ENCODE assay signal across 25 cellular contexts in the genomic region with DNA sequence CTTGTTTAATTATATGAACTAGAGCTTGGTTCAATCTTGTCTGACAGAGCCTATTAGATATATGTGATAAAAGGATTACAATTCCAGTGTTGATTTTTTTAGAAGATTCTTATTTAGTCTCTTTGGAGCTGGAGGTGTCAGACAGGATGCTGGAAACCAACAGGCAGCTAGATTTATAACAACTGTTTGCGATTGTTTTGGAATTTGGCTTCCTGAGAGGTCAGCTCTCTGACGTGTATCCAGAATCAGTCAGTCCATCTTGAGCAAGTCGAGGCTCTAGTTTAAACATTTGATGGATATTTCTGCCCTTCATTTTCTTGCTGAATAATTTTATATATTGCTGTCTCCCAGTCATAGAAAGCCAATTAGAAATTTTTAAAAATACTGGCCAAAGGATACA.
"Had no signal": no experiment of that assay in that cellular context is flagged by ENCODE, and none has a peak within 500 bp of the region (broad histone marks: within the 10 kb centered on the region; RNA-seq: fewer than 3 reads in every experiment).

No MANE protein-coding gene starts in this region.

- H3K27ac ChIP-seq: coronary artery, dorsolateral prefrontal cortex, epithelial cell of prostate, esophagus muscularis mucosa, foreskin keratinocyte, gastroesophageal sphincter, heart left ventricle, hepatocyte, left lung had no signal

- H3K36me3 Mint-ChIP-seq: immature natural killer cell; memory B cell; naive thymus-derived CD4-positive, alpha-beta T cell had no signal

- H3K27ac Mint-ChIP-seq: immature natural killer cell; memory B cell; mesothelial cell of epicardium; naive thymus-derived CD4-positive, alpha-beta T cell had no signal

- H3K4me1 ChIP-seq: esophagus muscularis mucosa, foreskin keratinocyte, gastroesophageal sphincter, heart left ventricle, left lung had no signal

- H3K27me3 Mint-ChIP-seq: memory B cell; naive thymus-derived CD4-positive, alpha-beta T cell had no signal

- H3K4me2 ChIP-seq: hepatocyte had no signal

- H3K4me3 ChIP-seq: coronary artery, dorsolateral prefrontal cortex, esophagus muscularis mucosa, gastroesophageal sphincter, heart left ventricle, hepatocyte, left lung, lung, mucosa of descending colon had no signal

- H3K27me3 ChIP-seq: dorsolateral prefrontal cortex, esophagus muscularis mucosa, foreskin keratinocyte, gastroesophageal sphincter, heart left ventricle, hepatocyte, left lung had no signal

- H3K9me3 ChIP-seq: esophagus muscularis mucosa, gastroesophageal sphincter, heart left ventricle, left lung, mucosa of descending colon had no signal

- H3K4me3 Mint-ChIP-seq: immature natural killer cell; memory B cell; mesothelial cell of epicardium; naive thymus-derived CD4-positive, alpha-beta T cell had no signal

- DNase-seq: dermis blood vessel endothelial cell; dorsolateral prefrontal cortex; effector CD4-positive, alpha-beta T cell; effector memory CD4-positive, alpha-beta T cell; foreskin keratinocyte; heart left ventricle; hypothalamus; immature natural killer cell; islet precursor cell; kidney; kidney glomerular epithelial cell; left colon; left lung; left ventricle myocardium superior; mammary epithelial cell; mucosa of descending colon; naive thymus-derived CD4-positive, alpha-beta T cell had no signal

- H3K36me3 ChIP-seq: esophagus muscularis mucosa, gastroesophageal sphincter, heart left ventricle, left lung had no signal

- H3K4me1 Mint-ChIP-seq: immature natural killer cell; memory B cell; naive thymus-derived CD4-positive, alpha-beta T cell had no signal

- ATAC-seq: foreskin keratinocyte; gastroesophageal sphincter; heart left ventricle; left colon; left lung; left ventricle myocardium superior; mucosa of descending colon; naive thymus-derived CD4-positive, alpha-beta T cell had no signal

- H3K79me2 ChIP-seq: hepatocyte had no signal
